8 cellular contexts compared by ENCODE assay signal in genomic region chr4:170027181-170027829, GRCh38. TPM values are rescaled to one million over a fixed set of nuclear protein-coding genes. Genes with fewer than 3 reads are reported as not detected.
A peak's percentile ranks its signal among the peaks of the same experiment; 100 is the strongest.
DNase-seq lines count a peak whose midpoint lies in the region; ATAC-seq, FAIRE-seq and TF ChIP-seq lines count a peak whose summit lies in the region.

No MANE protein-coding gene starts in this region.

- no peaks in the 10 kb centered on the region for H3F3A ChIP-seq in smooth muscle cell (ENCODE audit: low read depth)

- H3K4me3 ChIP-seq in A549 (peak overlapping the region; percentile 98), smooth muscle cell (peak overlapping the region; percentile 72)

- H3K9me3 ChIP-seq in A549, result peaks cover 9% of the 10 kb centered on the region; the same call in 2 of the 3 replicates
- no peaks in the 10 kb centered on the region for H3K9me3 ChIP-seq in smooth muscle cell (replicated peaks; ENCODE audit: low read depth)

- H3K27me3 ChIP-seq in smooth muscle cell (ENCODE audit: low read depth), result no peaks in the 10 kb centered on the region

- POLR2A ChIA-PET in A549 (lab: Yijun Ruan, JAX), result interaction anchor here (0.7 to 2.1 kb wide), 3 partner anchors 217 to 407 kb away, joined by 3 to 5 read pairs (median 4); no protein-coding TSS in a partner anchor

- no peak for TF ChIP-seq RAD21 in A549 (conservative IDR thresholded peaks at IDR 0.05 in 1 of 2, IDR thresholded peaks at IDR 0.05 in 1 of 2)

- ATAC-seq in A549, result peak; percentile 56 to 90
- peak; percentile 78 for ATAC-seq in GM18867 (IDR thresholded peaks at IDR 0.05; ENCODE audit: unreplicated experiment)
- peak; percentile 56 for ATAC-seq in HG03103 (IDR thresholded peaks at IDR 0.05; ENCODE audit: low read depth, unreplicated experiment)

- no peak for TF ChIP-seq EP300 in A549 (IDR thresholded peaks at IDR 0.05)

- H3K4me1 ChIP-seq in A549 (no peaks in the 10 kb centered on the region), smooth muscle cell (ENCODE audit: low read depth) (peaks cover 10% of the 10 kb centered on the region)

- CTCF ChIA-PET in A549 (lab: Yijun Ruan, JAX), result interaction anchor here (1.0 to 4.7 kb wide), 3 partner anchors 9 to 217 kb away, joined by 3 to 20 read pairs (median 4); no protein-coding TSS in a partner anchor

- TF ChIP-seq POLR2A in A549 (IDR thresholded peaks at IDR 0.05; ENCODE audit: low read length), result no peak

- H3K9ac ChIP-seq in smooth muscle cell (ENCODE audit: low read depth), result no peak overlapping the region

- H3K36me3 ChIP-seq in smooth muscle cell (ENCODE audit: low read depth), result no peaks in the 10 kb centered on the region

- TF ChIP-seq CTCF in A549 (IDR thresholded peaks at IDR 0.05), result no peak
- no peak for TF ChIP-seq CTCF in smooth muscle cell (IDR thresholded peaks at IDR 0.05; ENCODE audit: borderline replicate concordance, insufficient read depth, poor library complexity, severe bottlenecking)

- peak overlapping the region; percentile 73 for H3K4me2 ChIP-seq in A549
- H3K4me2 ChIP-seq in smooth muscle cell, result peak overlapping the region; percentile 100

- DNase-seq in A549 (ENCODE audit: low read depth in 1 of 2, low spot score in 1 of 2) (peak; percentile 76 to 93), NCI-H2171 treated with DMSO at 0.1 percent for 48 hours (lab: John Stamatoyannopoulos, UW) (peak; percentile 81), cerebellar cortex (ENCODE audit: low spot score) (peak; percentile 92), iris pigment epithelial cell (ENCODE audit: low read depth) (peak; percentile 99), smooth muscle cell (lab: John Stamatoyannopoulos, UW; ENCODE audit: unreplicated experiment) (peak; percentile 80)
- peak; percentile 84 for DNase-seq in activated CD4-positive, CD25-positive, alpha-beta regulatory T cell treated with anti-CD3 and anti-CD28 coated beads, Interleukin-2, amount 50 U/mL, for 72 hours

- no peak for FAIRE-seq in A549 (lab: Jason Lieb, UNC)

- H4K20me1 ChIP-seq in smooth muscle cell (ENCODE audit: low read depth), result no peaks in the 10 kb centered on the region

- H2AFZ ChIP-seq in smooth muscle cell (ENCODE audit: low read depth), result peak overlapping the region; percentile 97

- H3K27ac ChIP-seq in A549, result peak overlapping the region; percentile 84 to 100
- H3K27ac ChIP-seq in smooth muscle cell (ENCODE audit: low read depth), result peak overlapping the region; percentile 68

- WGBS in A549 (ENCODE audit: missing lambda C conversion rate), result 3% methylated on average over 34 of the region's 37 CpGs
- 6% methylated on average over 36 of the region's 37 CpGs for WGBS in smooth muscle cell (ENCODE audit: low lambda C conversion rate)

- H3K79me2 ChIP-seq in smooth muscle cell (ENCODE audit: low read depth), result no peaks in the 10 kb centered on the region

TF ChIP-seq in A549, 52 proteins besides CTCF, POLR2A, EP300 and RAD21 (continues in another document):
- 0 out of 2 replicates have a peak, but pooled peaks have one; percentile 51 for TF ChIP-seq FOXS1 (CRISPR knock-in tag; IDR thresholded peaks at IDR 0.05)
- no peak for TF ChIP-seq POLR2AphosphoS2 (conservative IDR thresholded peaks at IDR 0.05; ENCODE audit: low read length)
- no peak for TF ChIP-seq MAFK (IDR thresholded peaks at IDR 0.05; ENCODE audit: partially characterized antibody)
- peak in 1 of 2 experiments; percentile 42; a peak in 1 of 5 replicates for TF ChIP-seq JUN (IDR thresholded peaks at IDR 0.05)
- TF ChIP-seq CHD4 (IDR thresholded peaks at IDR 0.05; ENCODE audit: borderline replicate concordance), result no peak
- no peak for TF ChIP-seq HOXA7 (CRISPR knock-in tag; IDR thresholded peaks at IDR 0.05)
- 0 out of 2 replicates have a peak, but pooled peaks have one; percentile 41 for TF ChIP-seq HOXB5 (CRISPR knock-in tag; IDR thresholded peaks at IDR 0.05)
- no peak for TF ChIP-seq RCOR1 (IDR thresholded peaks at IDR 0.05; ENCODE audit: low read depth, low read length)
- no peak for TF ChIP-seq NR3C1 (IDR thresholded peaks at IDR 0.05)
- no peak for TF ChIP-seq ESRRA (IDR thresholded peaks at IDR 0.05; ENCODE audit: borderline replicate concordance, low read length)
- no peak for TF ChIP-seq PBX3 (IDR thresholded peaks at IDR 0.05)
- 0 out of 2 replicates have a peak, but pooled peaks have one; percentile 3 for TF ChIP-seq USF2 (IDR thresholded peaks at IDR 0.05)
- TF ChIP-seq RARB (CRISPR knock-in tag; IDR thresholded peaks at IDR 0.05), result no peak
- peak; percentile 93; the same call in 1 of the 2 replicates for TF ChIP-seq RNF2 (IDR thresholded peaks at IDR 0.05; ENCODE audit: borderline replicate concordance, low read depth)
- TF ChIP-seq MAX (IDR thresholded peaks at IDR 0.05), result peak; percentile 100
- TF ChIP-seq FOSL2 (IDR thresholded peaks at IDR 0.05), result no peak
- 0 out of 2 replicates have a peak, but pooled peaks have one; percentile 6 for TF ChIP-seq FOSL2 (CRISPR knock-in tag; IDR thresholded peaks at IDR 0.05)
- no peak for TF ChIP-seq RFX5 (IDR thresholded peaks at IDR 0.05)
- TF ChIP-seq ZC3H11A (IDR thresholded peaks at IDR 0.05), result no peak
- peak in 1 of 2 experiments; percentile 28; a peak in 1 of 4 replicates for TF ChIP-seq CEBPB (IDR thresholded peaks at IDR 0.05)
- TF ChIP-seq GATA3 (IDR thresholded peaks at IDR 0.05; ENCODE audit: borderline replicate concordance), result no peak
- peak; percentile 82; the same call in 1 of the 2 replicates for TF ChIP-seq HOXB13 (CRISPR knock-in tag; IDR thresholded peaks at IDR 0.05; ENCODE audit: low read depth)
- no peak for TF ChIP-seq PHF8 (IDR thresholded peaks at IDR 0.05; ENCODE audit: borderline replicate concordance, low read depth)
- peak; percentile 100 for TF ChIP-seq E2F6 (IDR thresholded peaks at IDR 0.05; ENCODE audit: borderline replicate concordance, low read depth)
- TF ChIP-seq REST (IDR thresholded peaks at IDR 0.05), result no peak
- peak; percentile 55 for TF ChIP-seq MYC (IDR thresholded peaks at IDR 0.05; ENCODE audit: borderline replicate concordance, low read length)
- TF ChIP-seq EHMT2 (IDR thresholded peaks at IDR 0.05; ENCODE audit: low read depth), result no peak

RNA-seq across cellular contexts. Expression of gene MFAP3L, which starts 1.1 kb away (rescaled TPM):
- polyA plus RNA-seq in A549 (2011; rRNA removed) (7.0 and 8.9 TPM in 2 replicates), A549 (2017; fragmentation: RNase III; extraction: RNeasy Plus Mini Kit Qiagen cat#74134 plus additional on column Dnase treatment) (5.1 to 7.5 TPM (median 6.9 TPM) in 3 replicates), smooth muscle cell (2.0 and 6.3 TPM in 2 replicates)
- polyA plus RNA-seq in A549 (2012; cell fraction: cytosol; rRNA removed), result 1.4 and 2.0 TPM in 2 replicates
- 2.1 and 3.6 TPM in 2 replicates for polyA plus RNA-seq in A549 (2012; cell fraction: nucleus; rRNA removed)
- polyA minus RNA-seq in A549 (2011; rRNA and poly(A)+ RNA removed), result 23.7 and 38.4 TPM in 2 replicates
- 21.1 and 27.4 TPM in 2 replicates for total RNA-seq in smooth muscle cell

Comparison
In these comparisons a context has a peak if more than half of its experiments do, and no peak if none do; other contexts are left out.
1. Peak in every context shown above with its lines: DNase-seq, ATAC-seq, H3K4me3 ChIP-seq and H3K27ac ChIP-seq.